In the genomic region with DNA sequence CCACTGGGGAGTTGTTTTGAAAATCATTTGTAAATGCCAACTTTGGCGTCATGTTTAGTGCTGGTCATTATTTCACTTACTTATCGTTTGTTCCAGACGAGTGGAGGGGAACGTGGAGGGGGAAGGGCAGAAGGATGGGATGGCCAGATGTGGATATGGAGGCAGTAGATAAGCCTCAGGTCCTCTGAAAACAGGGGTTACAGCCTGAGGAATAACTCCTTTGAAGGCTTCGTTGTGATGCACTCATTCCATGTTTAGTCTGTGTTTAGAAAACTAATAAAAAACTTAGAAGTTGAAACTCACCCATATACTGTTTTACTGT, we compare ENCODE assay signal across 8 cellular contexts. TPM values are rescaled to one million over a fixed set of nuclear protein-coding genes. Genes with fewer than 3 reads are reported as not detected.
DNase-seq lines count a peak whose midpoint lies in the region; ATAC-seq and TF ChIP-seq lines count a peak whose summit lies in the region.

No MANE protein-coding gene starts in this region.

- H3K4me3 Mint-ChIP-seq in endothelial cell (ENCODE audit: unreplicated experiment) = peak overlapping the region; percentile 99
- H3K4me3 Mint-ChIP-seq in neural crest cell = peak overlapping the region; percentile 98

- H3K4me1 Mint-ChIP-seq in endothelial cell (ENCODE audit: unreplicated experiment) (peaks cover 36% of the 10 kb centered on the region), neural crest cell (peaks cover 25% of the 10 kb centered on the region)

- H3K9me3 Mint-ChIP-seq in endothelial cell (ENCODE audit: unreplicated experiment) (no peaks in the 10 kb centered on the region), neural crest cell (no peaks in the 10 kb centered on the region)

- H3K27me3 Mint-ChIP-seq in endothelial cell (ENCODE audit: unreplicated experiment) = peaks cover 2% of the 10 kb centered on the region
- no peaks in the 10 kb centered on the region for H3K27me3 Mint-ChIP-seq in neural crest cell (ENCODE audit: low read depth)

- TF ChIP-seq CTCF in endothelial cell (IDR thresholded peaks at IDR 0.05; ENCODE audit: unreplicated experiment) = no peak
- no peak for TF ChIP-seq CTCF in neural crest cell (conservative IDR thresholded peaks at IDR 0.05)

- peaks cover 23% of the 10 kb centered on the region for H3K36me3 Mint-ChIP-seq in endothelial cell (ENCODE audit: low read depth, unreplicated experiment)
- H3K36me3 Mint-ChIP-seq in neural crest cell (ENCODE audit: low read depth) = peaks cover 12% of the 10 kb centered on the region

- peak overlapping the region; percentile 86 for H3K27ac Mint-ChIP-seq in endothelial cell (ENCODE audit: unreplicated experiment)
- H3K27ac Mint-ChIP-seq in neural crest cell (ENCODE audit: unreplicated experiment) = peak overlapping the region; percentile 96

- ATAC-seq in GM21576 (IDR thresholded peaks at IDR 0.05; ENCODE audit: unreplicated experiment) (peak; percentile 1), GM18907 (IDR thresholded peaks at IDR 0.05; ENCODE audit: unreplicated experiment) (no peak), HG03460 (IDR thresholded peaks at IDR 0.05; ENCODE audit: unreplicated experiment) (no peak)

- DNase-seq in RPMI7951 (ENCODE audit: low read depth) (peak; percentile 10), endothelial cell (ENCODE audit: low spot score) (peak; percentile 27), neural crest cell (ENCODE audit: low read depth, low spot score) (peak; percentile 12), SHP77 (lab: John Stamatoyannopoulos, UW) (no peak), NCI-H2227 treated with DMSO at 0.1 percent for 48 hours (lab: John Stamatoyannopoulos, UW) (no peak)

RNA-seq across cellular contexts. Expression of gene MOB1B, which starts 1.1 kb away (rescaled TPM):
- total RNA-seq in RPMI7951 (2014; rRNA removed; shearing (Covaris generic)) = 6.7 and 7.4 TPM in 2 replicates
- 49.4 TPM for total RNA-seq in endothelial cell (ENCODE audit: unreplicated experiment)
- 37.2 and 39.5 TPM in 2 replicates for total RNA-seq in neural crest cell

Comparison
In these comparisons a context has a peak if more than half of its experiments do, and no peak if none do; other contexts are left out.
1. DNase-seq: peak in RPMI7951 (single experiment), endothelial cell (single experiment) and neural crest cell (single experiment); none in SHP77 (0 of 2) and NCI-H2227 treated with DMSO at 0.1 percent for 48 hours (single experiment).